8 cellular contexts compared by ENCODE assay signal in genomic region chr5:161545701-161546462, GRCh38. TPM values are rescaled to one million over a fixed set of nuclear protein-coding genes. Genes with fewer than 3 reads are reported as not detected.
DNase-seq lines count a peak whose midpoint lies in the region; ATAC-seq and TF ChIP-seq lines count a peak whose summit lies in the region.

No MANE protein-coding gene starts in this region.

- DNase-seq in right atrium auricular region (ENCODE audit: low spot score) (no peak), Right ventricle myocardium inferior (ENCODE audit: missing footprints) (no peak), right cardiac atrium (no peak), T-helper 9 cell (no peak), NCI-H1930 (lab: John Stamatoyannopoulos, UW) (no peak)

- H3K9me3 ChIP-seq in right atrium auricular region (no peaks in the 10 kb centered on the region), right cardiac atrium (ENCODE audit: control insufficient read depth, low read length) (no peaks in the 10 kb centered on the region)

- H3K9me3 Mint-ChIP-seq in IgD-negative memory B cell: peaks cover 0 to 7% (median 2%) of the 10 kb centered on the region in 3 donors

- TF ChIP-seq CTCF in right atrium auricular region (IDR thresholded peaks at IDR 0.05): no peak

- H3K36me3 ChIP-seq in right atrium auricular region: no peaks in the 10 kb centered on the region
- no peaks in the 10 kb centered on the region for H3K36me3 ChIP-seq in urinary bladder (ENCODE audit: insufficient read depth)

- H3K27me3 ChIP-seq in right atrium auricular region (peaks cover 11 to 27% of the 10 kb centered on the region in 2 donors), right cardiac atrium (ENCODE audit: control insufficient read depth, insufficient read depth) (no peaks in the 10 kb centered on the region)

- H3K27ac Mint-ChIP-seq in IgD-negative memory B cell: no peak overlapping the region

- H3K4me3 ChIP-seq in right atrium auricular region: peak overlapping the region; percentile 18 to 44
- H3K4me3 ChIP-seq in right cardiac atrium (ENCODE audit: low read length): peak overlapping the region; percentile 81
- H3K4me3 ChIP-seq in urinary bladder (ENCODE audit: low read depth, low read length): peak overlapping the region; percentile 50

- H3K27me3 Mint-ChIP-seq in IgD-negative memory B cell: peaks cover 41% of the 10 kb centered on the region

- WGBS in right cardiac atrium: 13% methylated on average over 13 of the region's 13 CpGs
- 17% methylated on average over 13 of the region's 13 CpGs for WGBS in urinary bladder

- peak overlapping the region; percentile 65 to 94 (median 86) for H3K4me3 Mint-ChIP-seq in IgD-negative memory B cell

- no peak overlapping the region for H3K27ac ChIP-seq in right atrium auricular region
- no peak overlapping the region for H3K27ac ChIP-seq in right cardiac atrium (ENCODE audit: low read length)
- H3K27ac ChIP-seq in urinary bladder (ENCODE audit: low read depth): no peak overlapping the region

- H3K4me1 Mint-ChIP-seq in IgD-negative memory B cell: peaks cover 7 to 13% (median 10%) of the 10 kb centered on the region in 3 donors

- intact Hi-C loops in Right ventricle myocardium inferior (cut with DNase I) (no loop called here), right cardiac atrium (cut with DNase I) (no loop called here)

- no peak for ATAC-seq in Right ventricle myocardium inferior
- no peak for ATAC-seq in right cardiac atrium
- ATAC-seq in HG02763 (IDR thresholded peaks at IDR 0.05; ENCODE audit: unreplicated experiment): no peak

- peaks cover 0 to 33% of the 10 kb centered on the region in 2 donors for H3K4me1 ChIP-seq in right atrium auricular region
- peaks cover 1% of the 10 kb centered on the region for H3K4me1 ChIP-seq in right cardiac atrium (ENCODE audit: control insufficient read depth, insufficient read depth, low read length)
- no peaks in the 10 kb centered on the region for H3K4me1 ChIP-seq in urinary bladder (ENCODE audit: insufficient read depth)

- H3K36me3 Mint-ChIP-seq in IgD-negative memory B cell: peaks cover 1% of the 10 kb centered on the region

RNA-seq across cellular contexts. Expression of gene GABRB2, which starts 0.6 kb away (rescaled TPM):
- total RNA-seq in right atrium auricular region: 1 to 10 TPM in 1 of 2 donors, under 1 TPM in 1; 0.37 to 2.0 TPM
- 0.05 TPM for total RNA-seq in Right ventricle myocardium inferior
- polyA plus RNA-seq in IgD-negative memory B cell: not detected
- under 1 TPM; 0.06 to 0.53 (median 0.16) TPM for total RNA-seq in right cardiac atrium
- 0.02 TPM for polyA plus RNA-seq in right cardiac atrium
- 1.6 TPM for total RNA-seq in urinary bladder
- 0.19 TPM for polyA plus RNA-seq in urinary bladder

Comparison
In these comparisons a context has a peak if more than half of its experiments do, and no peak if none do; other contexts are left out.
1. H3K4me3 ChIP-seq: peak in every context shown above with its lines; median percentile 81 in right cardiac atrium; 50 in urinary bladder; 31 in right atrium auricular region.